9 cellular contexts compared by ENCODE assay signal in the genomic region with DNA sequence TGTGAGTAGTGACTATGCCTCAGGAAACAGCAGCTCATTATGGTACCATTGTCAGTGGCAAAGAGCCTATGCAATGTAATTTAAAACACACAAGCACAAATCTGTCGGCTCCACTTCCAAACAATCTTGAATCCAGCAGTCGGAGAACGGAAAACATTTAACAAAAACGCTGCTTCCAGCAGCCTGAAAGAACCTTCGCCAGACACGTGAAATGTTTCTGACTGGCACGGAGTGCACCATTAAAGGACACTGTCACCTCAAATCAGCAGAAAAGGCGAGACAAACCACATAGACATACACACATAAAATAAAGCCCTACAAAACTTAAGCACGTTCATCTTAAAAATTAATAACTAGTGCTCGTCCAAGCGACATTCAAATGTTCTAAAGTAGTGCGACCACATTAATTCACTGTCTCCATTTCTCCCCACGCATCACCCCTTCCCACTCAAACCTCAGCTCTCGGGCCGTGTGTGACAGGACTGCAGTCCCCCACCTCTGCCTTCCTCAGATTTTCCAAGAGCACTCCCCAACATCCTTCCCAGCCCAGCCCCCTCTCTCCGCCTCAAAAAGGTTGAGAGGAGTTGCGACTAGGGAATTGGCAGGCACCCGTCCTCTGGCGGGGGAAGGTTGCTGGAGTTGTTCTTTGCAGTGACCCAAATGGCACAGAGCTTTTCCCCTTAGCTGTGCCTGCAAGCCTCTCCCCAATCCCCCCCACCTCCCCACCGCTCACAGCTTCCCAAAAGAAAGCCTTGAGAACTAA. TPM values are rescaled to one million over a fixed set of nuclear protein-coding genes. Genes with fewer than 3 reads are reported as not detected.
DNase-seq lines count a peak whose midpoint lies in the region; ATAC-seq and TF ChIP-seq lines count a peak whose summit lies in the region.
"Had no signal": no experiment of that assay in that cellular context is flagged by ENCODE, and none has a peak within 500 bp of the region (broad histone marks: within the 10 kb centered on the region; RNA-seq: fewer than 3 reads in every experiment).

No MANE protein-coding gene starts in this region.

- intact Hi-C loops in Calu3 (cut with micrococcal nuclease; ENCODE audit: unreplicated experiment): loop anchor here (5.0 kb wide), 2 partner anchors 86 to 164 kb away; partner anchors contain the start of gene PCF11

- in situ Hi-C loops in GM13976 (cut with MboI; ENCODE audit: low sequenced_read_pairs, unreplicated experiment): loop anchor here (10.0 kb wide), 1 partner anchor 166 kb away; the partner anchor contains the start of genes DDIAS and PRCP

- H3K4me1 Mint-ChIP-seq in GM23338 (peaks cover 12% of the 10 kb centered on the region), Calu3 (ENCODE audit: low read depth, unreplicated experiment) (no peaks in the 10 kb centered on the region)

- H3K9me3 ChIP-seq in mucosa of stomach (ENCODE audit: control insufficient read depth, low read length) (no peaks in the 10 kb centered on the region), upper lobe of left lung (no peaks in the 10 kb centered on the region)

- H3K36me3 Mint-ChIP-seq in GM23338 (ENCODE audit: low read depth): peaks cover 24% of the 10 kb centered on the region
- no peaks in the 10 kb centered on the region for H3K36me3 Mint-ChIP-seq in Calu3 (ENCODE audit: insufficient read depth, unreplicated experiment)

- no peak for TF ChIP-seq CTCF in GM23338 (conservative IDR thresholded peaks at IDR 0.05; ENCODE audit: low read depth in 2 of 2)
- no peak for TF ChIP-seq CTCF in WI38 (IDR thresholded peaks at IDR 0.05; ENCODE audit: low read depth, low read length)
- no peak for TF ChIP-seq CTCF in epithelial cell of proximal tubule (conservative IDR thresholded peaks at IDR 0.05; ENCODE audit: low read depth, low read length)
- no peak for TF ChIP-seq CTCF in upper lobe of left lung (IDR thresholded peaks at IDR 0.05)
- no peak for TF ChIP-seq CTCF in GM13976 (IDR thresholded peaks at IDR 0.05; ENCODE audit: borderline replicate concordance, control extremely low read depth, extremely low read depth, insufficient read depth, missing control alignments)
- TF ChIP-seq CTCF in Calu3 (IDR thresholded peaks at IDR 0.05; ENCODE audit: unreplicated experiment): no peak

- H3K9me2 ChIP-seq in GM23338 (ENCODE audit: insufficient read depth): no peaks in the 10 kb centered on the region

- peak; percentile 31 for ATAC-seq in GM23338
- peak in 1 of 2 donors; percentile 2 for ATAC-seq in upper lobe of left lung (ENCODE audit: low FRiP score in 2 of 2)

- H3K9ac ChIP-seq in mucosa of stomach (ENCODE audit: low read length): peak overlapping the region; percentile 97

- no peak for TF ChIP-seq POLR2A in upper lobe of left lung (IDR thresholded peaks at IDR 0.05)

- H3F3A ChIP-seq in GM23338 (replicated peaks; ENCODE audit: low read depth): no peaks in the 10 kb centered on the region

- H3K27me3 ChIP-seq in GM23338 (ENCODE audit: insufficient read depth) (no peaks in the 10 kb centered on the region), mucosa of stomach (ENCODE audit: control insufficient read depth, insufficient read depth, low read length) (peaks cover 8% of the 10 kb centered on the region), upper lobe of left lung (no peaks in the 10 kb centered on the region)

- H2AFZ ChIP-seq in GM23338: peak overlapping the region; percentile 15

- H3K79me2 ChIP-seq in GM23338 (replicated peaks; ENCODE audit: insufficient read depth): peaks cover 53% of the 10 kb centered on the region

- H3K4me3 Mint-ChIP-seq in GM23338 (no peak overlapping the region), Calu3 (ENCODE audit: low read depth, unreplicated experiment) (no peak overlapping the region)
- H3K4me3 Mint-ChIP-seq: naive B cell had no signal

- H3K4me1 ChIP-seq in GM23338 (ENCODE audit: insufficient read depth): peaks cover 21% of the 10 kb centered on the region
- peaks cover 15% of the 10 kb centered on the region for H3K4me1 ChIP-seq in mucosa of stomach (ENCODE audit: control insufficient read depth, insufficient read depth, low read length)
- peaks cover 22 to 36% (median 32%) of the 10 kb centered on the region in 4 donors for H3K4me1 ChIP-seq in upper lobe of left lung

- no peak overlapping the region for H3K27ac Mint-ChIP-seq in GM23338
- H3K27ac Mint-ChIP-seq in Calu3 (ENCODE audit: unreplicated experiment): no peak overlapping the region
- H3K27ac Mint-ChIP-seq: naive B cell had no signal

- H3K36me3 ChIP-seq in GM23338 (ENCODE audit: insufficient read depth): peaks cover 10% of the 10 kb centered on the region; the same call in 1 of the 2 replicates
- no peaks in the 10 kb centered on the region for H3K36me3 ChIP-seq in mucosa of stomach (ENCODE audit: control insufficient read depth, insufficient read depth, low read length)
- peaks cover 0 to 16% (median 0%) of the 10 kb centered on the region in 4 donors for H3K36me3 ChIP-seq in upper lobe of left lung

- no peak for TF ChIP-seq EP300 in upper lobe of left lung (IDR thresholded peaks at IDR 0.05)

- CTCF ChIA-PET in Calu3 (lab: Charles Lee): interaction anchor here (0.5 to 0.9 kb wide), 4 partner anchors 103 to 185 kb away, joined by 3 to 10 read pairs (median 5); partner anchors contain the start of gene DDIAS

- BruUV-seq in Calu3 (replicated peaks; lab: Mats Ljungman, UMichigan): no TSS peak

- 0 out of 2 replicates have a peak, but pooled peaks cover 7% of the 10 kb centered on the region for H4K20me1 ChIP-seq in GM23338 (replicated peaks; ENCODE audit: insufficient read depth)

- H3K4me3 ChIP-seq in GM23338: peak overlapping the region; percentile 84
- H3K4me3 ChIP-seq in WI38 (ENCODE audit: low read depth, low read length): peak overlapping the region; percentile 97
- H3K4me3 ChIP-seq in epithelial cell of proximal tubule (ENCODE audit: low read depth, low read length): peak overlapping the region; percentile 87
- peak overlapping the region; percentile 87 for H3K4me3 ChIP-seq in mucosa of stomach (ENCODE audit: low read length)
- H3K4me3 ChIP-seq in upper lobe of left lung: peak overlapping the region; percentile 19 to 73 (median 68)

- peak overlapping the region; percentile 90 for H3K4me2 ChIP-seq in GM23338

- H3K9me3 Mint-ChIP-seq in GM23338: no peaks in the 10 kb centered on the region
- no peaks in the 10 kb centered on the region for H3K9me3 Mint-ChIP-seq in Calu3 (ENCODE audit: low read depth, unreplicated experiment)
- H3K9me3 Mint-ChIP-seq: naive B cell had no signal

- peaks cover 7% of the 10 kb centered on the region for H3K27me3 Mint-ChIP-seq in GM23338 (ENCODE audit: insufficient read depth, low read depth, poor library complexity)
- no peaks in the 10 kb centered on the region for H3K27me3 Mint-ChIP-seq in Calu3 (ENCODE audit: unreplicated experiment)
- H3K27me3 Mint-ChIP-seq: naive B cell had no signal

- H3K27ac ChIP-seq in GM23338 (ENCODE audit: low read depth) (peak overlapping the region; percentile 63; the same call in 1 of the 2 replicates), upper lobe of left lung (peak overlapping the region; percentile 95 to 98 (median 98))

- DNase-seq in AG08395 (ENCODE audit: low spot score) (peak; percentile 11), GM23338 (ENCODE audit: low spot score) (peak; percentile 57), epithelial cell of proximal tubule (ENCODE audit: low read depth) (no peak), upper lobe of left lung (peak in 1 of 2 donors; percentile 39), GM13976 (ENCODE audit: low spot score) (no peak), Calu3 (no peak)

- 0% methylated on average over 19 to 20 of the region's 20 CpGs for WGBS in upper lobe of left lung, 2 donors

RNA-seq across cellular contexts. Expression of gene RAB30, which starts 0.6 kb away (rescaled TPM):
- total RNA-seq in GM23338 (2014; rRNA removed; shearing (Covaris generic)): 4.5 and 6.6 TPM in 2 replicates
- 2.6 and 3.3 TPM in 2 replicates for polyA plus RNA-seq in GM23338 (2016; fragmentation: Nextera tagmentation; extraction: Ambion mirVana)
- total RNA-seq in epithelial cell of proximal tubule (2.8 and 5.3 TPM in 2 replicates), upper lobe of left lung (10 to 100 TPM in 3 of 6 donors, 1 to 10 TPM in 3; 2.7 to 19.3 (median 9.6) TPM), Calu3 (2022) (1.5 and 2.2 TPM in 2 replicates)

Comparison
In these comparisons a context has a peak if more than half of its experiments do, and no peak if none do; other contexts are left out.
1. DNase-seq: peak in AG08395 (single experiment) and GM23338 (single experiment); none in epithelial cell of proximal tubule (single experiment), GM13976 (single experiment) and Calu3 (single experiment).
2. Peak in every context shown above with its lines, with median percentiles within 50 percentile points of each other: H3K4me3 ChIP-seq.